In the genomic region with DNA sequence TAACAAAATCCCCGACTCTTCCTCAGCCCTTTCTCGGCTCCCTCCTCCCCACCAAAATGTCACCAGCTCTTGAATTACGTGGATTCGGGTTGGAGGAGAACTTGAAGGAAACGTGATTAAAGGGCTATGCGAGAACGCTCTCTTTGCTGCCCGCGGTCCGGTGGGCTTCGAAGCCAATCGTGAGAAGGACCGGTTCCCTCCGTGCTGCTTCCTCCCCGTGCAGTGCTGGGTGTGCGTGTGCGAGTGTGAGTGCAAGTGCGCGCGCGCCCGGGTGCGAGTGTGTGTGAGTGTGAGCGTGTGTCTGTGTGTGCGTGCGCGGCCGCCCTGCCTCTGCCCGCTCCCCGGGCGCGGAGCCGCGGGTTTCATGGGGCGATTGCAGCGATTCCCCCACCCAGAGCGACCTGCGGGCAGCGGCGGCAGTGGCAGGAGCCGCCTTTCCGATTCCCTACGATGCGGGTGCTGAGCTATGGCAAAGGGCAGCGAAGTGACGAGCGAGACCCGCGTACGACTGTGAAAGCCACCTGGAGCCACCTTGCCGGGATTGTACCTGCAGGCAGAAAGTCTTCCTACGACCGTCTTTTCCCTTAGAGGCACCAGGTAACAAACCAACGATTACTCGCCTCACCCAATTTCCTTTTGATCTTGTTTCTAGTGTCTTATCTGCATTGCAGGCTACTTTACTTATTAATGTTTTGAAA, we compare ENCODE assay signal across 8 cellular contexts. TPM values are rescaled to one million over a fixed set of nuclear protein-coding genes. Genes with fewer than 3 reads are reported as not detected.
A peak's percentile ranks its signal among the peaks of the same experiment; 100 is the strongest.
DNase-seq lines count a peak whose midpoint lies in the region; ATAC-seq and TF ChIP-seq lines count a peak whose summit lies in the region.

No MANE protein-coding gene starts in this region.

- H3K36me3 ChIP-seq in adrenal gland (replicated peaks in 1 of 2), result no peaks in the 10 kb centered on the region
- no peaks in the 10 kb centered on the region for H3K36me3 ChIP-seq in left lung
- H3K36me3 ChIP-seq in upper lobe of left lung, result no peaks in the 10 kb centered on the region
- no peaks in the 10 kb centered on the region for H3K36me3 ChIP-seq in thyroid gland

- H3K27me3 ChIP-seq in adrenal gland, result no peaks in the 10 kb centered on the region
- peaks cover 57 to 94% of the 10 kb centered on the region in 2 donors for H3K27me3 ChIP-seq in left lung
- H3K27me3 ChIP-seq in upper lobe of left lung, result peaks cover 0 to 29% (median 4%) of the 10 kb centered on the region in 4 donors
- H3K27me3 ChIP-seq in thyroid gland, result peaks cover 6% of the 10 kb centered on the region

- TF ChIP-seq POLR2A in adrenal gland (IDR thresholded peaks at IDR 0.05), result no peak
- no peak for TF ChIP-seq POLR2A in upper lobe of left lung (IDR thresholded peaks at IDR 0.05)
- no peak for TF ChIP-seq POLR2A in thyroid gland (IDR thresholded peaks at IDR 0.05)

- H3K4me3 Mint-ChIP-seq in activated naive CD4-positive, alpha-beta T cell treated with anti-CD3 and anti-CD28 coated beads for 36 hours, result peak overlapping the region; percentile 61

- no peaks in the 10 kb centered on the region for H3K36me3 Mint-ChIP-seq in activated naive CD4-positive, alpha-beta T cell treated with anti-CD3 and anti-CD28 coated beads for 36 hours (ENCODE audit: low read depth)

- H3K4me1 ChIP-seq in adrenal gland (replicated peaks in 1 of 2) (no peaks in the 10 kb centered on the region), left lung (peaks cover 0 to 17% of the 10 kb centered on the region in 2 donors), upper lobe of left lung (peaks cover 13 to 38% (median 30%) of the 10 kb centered on the region in 4 donors), thyroid gland (peaks cover 7 to 9% of the 10 kb centered on the region in 2 donors)

- ATAC-seq in left lung (no peak), upper lobe of left lung (ENCODE audit: low FRiP score in 2 of 2) (no peak), GM19467 (IDR thresholded peaks at IDR 0.05; ENCODE audit: unreplicated experiment) (no peak)

- H3K9me3 ChIP-seq in adrenal gland (replicated peaks in 1 of 3) (no peaks in the 10 kb centered on the region), left lung (no peaks in the 10 kb centered on the region), upper lobe of left lung (no peaks in the 10 kb centered on the region), thyroid gland (no peaks in the 10 kb centered on the region)

- DNase-seq in activated naive CD4-positive, alpha-beta T cell treated with anti-CD3 and anti-CD28 coated beads for 36 hours, result no peak
- no peak for DNase-seq in activated naive CD4-positive, alpha-beta T cell treated with Interleukin-2 at 50 U/mL for 16 hours
- peak in 4 of 7 donors; percentile 10 to 31 (median 23) for DNase-seq in adrenal gland
- peak in 1 of 2 donors; percentile 74 for DNase-seq in left lung
- peak in 1 of 2 donors; percentile 84 for DNase-seq in upper lobe of left lung
- no peak for DNase-seq in RPMI8226
- no peak for DNase-seq in thyroid gland

- CTCF ChIA-PET in activated naive CD4-positive, alpha-beta T cell treated with anti-CD3 and anti-CD28 coated beads for 36 hours (lab: Charles Lee), result no interaction called here

- intact Hi-C loops in activated naive CD4-positive, alpha-beta T cell treated with anti-CD3 and anti-CD28 coated beads for 36 hours (cut with micrococcal nuclease), result loop anchor here (5.0 kb wide), 1 partner anchor 179 kb away; no protein-coding TSS in a partner anchor
- intact Hi-C loops in adrenal gland (cut with DNase I), result loop anchor here in 1 of 2 donors (10.0 kb wide), 1 partner anchor 323 kb away; no protein-coding TSS in a partner anchor
- intact Hi-C loops in left lung (cut with DNase I), result no loop called here
- intact Hi-C loops in thyroid gland (cut with DNase I), result no loop called here

- no peak for TF ChIP-seq EP300 in upper lobe of left lung (IDR thresholded peaks at IDR 0.05)

- TF ChIP-seq CTCF in adrenal gland (IDR thresholded peaks at IDR 0.05) (no peak), left lung (IDR thresholded peaks at IDR 0.05) (no peak), upper lobe of left lung (IDR thresholded peaks at IDR 0.05) (no peak), thyroid gland (IDR thresholded peaks at IDR 0.05) (no peak)

- peak overlapping the region in 2 of 5 donors; percentile 88 to 92 for H3K27ac ChIP-seq in adrenal gland
- H3K27ac ChIP-seq in left lung, result no peak overlapping the region
- no peak overlapping the region for H3K27ac ChIP-seq in upper lobe of left lung
- H3K27ac ChIP-seq in thyroid gland, result no peak overlapping the region

- no peak overlapping the region for H3K27ac Mint-ChIP-seq in activated naive CD4-positive, alpha-beta T cell treated with anti-CD3 and anti-CD28 coated beads for 36 hours

- H3K4me1 Mint-ChIP-seq in activated naive CD4-positive, alpha-beta T cell treated with anti-CD3 and anti-CD28 coated beads for 36 hours (ENCODE audit: low read depth), result peaks cover 45% of the 10 kb centered on the region

- peaks cover 75% of the 10 kb centered on the region for H3K27me3 Mint-ChIP-seq in activated naive CD4-positive, alpha-beta T cell treated with anti-CD3 and anti-CD28 coated beads for 36 hours (ENCODE audit: low read depth)

- no peaks in the 10 kb centered on the region for H3K9me3 Mint-ChIP-seq in activated naive CD4-positive, alpha-beta T cell treated with anti-CD3 and anti-CD28 coated beads for 36 hours

- 1 to 2% (median 2%) methylated on average over 28 to 55 of the region's 55 CpGs for WGBS in adrenal gland, 4 donors
- WGBS in upper lobe of left lung, 2 donors, result 3 to 5% methylated on average over 25 to 53 of the region's 55 CpGs
- WGBS in thyroid gland, 2 donors, result 2% methylated on average over 29 to 55 of the region's 55 CpGs

- H3K4me3 ChIP-seq in adrenal gland (peak overlapping the region in 3 of 4 donors; percentile 37 to 84 (median 46)), left lung (peak overlapping the region; percentile 36 to 41), upper lobe of left lung (peak overlapping the region in 3 of 4 donors; percentile 45 to 67 (median 56)), thyroid gland (replicated peaks in 1 of 3) (peak overlapping the region in 1 of 3 donors; percentile 30)

RNA-seq across cellular contexts. Expression of gene LRFN5, which starts 1.4 kb away (rescaled TPM):
- total RNA-seq in activated naive CD4-positive, alpha-beta T cell treated with anti-CD3 and anti-CD28 coated beads for 36 hours, result not detected
- total RNA-seq in adrenal gland (10 to 100 TPM in 3 of 8 donors, 1 to 10 TPM in 5; 2.4 to 18.2 (median 8.5) TPM), left lung (1 to 10 TPM; 2.1 to 2.3 TPM), upper lobe of left lung (1 to 10 TPM in 3 of 6 donors, under 1 TPM in 3; 0.30 to 3.1 (median 0.96) TPM), thyroid gland (1 to 10 TPM; 1.5 to 5.3 (median 3.2) TPM)
- 1 to 10 TPM; 1.7 to 3.5 (median 2.1) TPM for polyA plus RNA-seq in adrenal gland

Comparison
In these comparisons a context has a peak if more than half of its experiments do, and no peak if none do; other contexts are left out.
1. DNase-seq: peak in adrenal gland (4 of 7); none in activated naive CD4-positive, alpha-beta T cell treated with anti-CD3 and anti-CD28 coated beads for 36 hours (single experiment), activated naive CD4-positive, alpha-beta T cell treated with Interleukin-2 at 50 U/mL for 16 hours (single experiment), RPMI8226 (single experiment) and thyroid gland (0 of 2).